22 cellular contexts compared by ENCODE assay signal in genomic region chr21:32044205-32044874, GRCh38.
"Had no signal": no experiment of that assay in that cellular context is flagged by ENCODE, and none has a peak within 500 bp of the region (broad histone marks: within the 10 kb centered on the region; RNA-seq: fewer than 3 reads in every experiment).

No MANE protein-coding gene starts in this region.

- H3K4me1 ChIP-seq: foreskin keratinocyte, right lobe of liver, upper lobe of left lung had no signal

- H3K36me3 ChIP-seq: right lobe of liver, thoracic aorta, upper lobe of left lung had no signal

- H3K27ac ChIP-seq: foreskin keratinocyte, hepatocyte, right lobe of liver, thoracic aorta, upper lobe of left lung had no signal

- H3K79me2 ChIP-seq: hepatocyte had no signal

- DNase-seq: activated B cell treated with CpG ODN at 0.5 μM for 24 hours; activated CD4-positive, alpha-beta T cell treated with anti-CD3 and anti-CD28 coated beads for 36 hours; activated CD4-positive, alpha-beta T cell treated with anti-CD3 and anti-CD28 coated beads, Interleukin-2, amount 50 U/mL, for 4 hours; activated CD8-positive, alpha-beta memory T cell treated with anti-CD3 and anti-CD28 coated beads for 24 hours; activated effector memory CD4-positive, alpha-beta T cell treated with Interleukin-2 at 50 U/mL for 16 hours; activated naive CD4-positive, alpha-beta T cell treated with anti-CD3 and anti-CD28 coated beads for 36 hours; activated naive CD8-positive, alpha-beta T cell treated with anti-CD3 and anti-CD28 coated beads, Interleukin-2, amount 10 ng/mL, durations not matched to agents 7 days and 5 days; activated T-cell treated with anti-CD3 and anti-CD28 coated beads, Interleukin-2, amount 50 U/mL, for 48 hours; amniotic stem cell; cerebellar nuclear complex; effector CD4-positive, alpha-beta T cell; foreskin keratinocyte; glutamatergic neuron; immature natural killer cell; occipital lobe; right lobe of liver; small intestine; stimulated activated naive B cell treated with anti-CD40 and anti-IgM and Interleukin-4, amounts not matched to agents 10 μg/mL and 1 μg/mL and 100 μg/mL, for 72 hours; T-helper 17 cell had no signal

- H3K9me3 ChIP-seq: right lobe of liver, thoracic aorta, upper lobe of left lung had no signal

- H3K4me1 Mint-ChIP-seq: activated B cell treated with CpG ODN at 0.5 μM for 24 hours; activated CD4-positive, alpha-beta T cell treated with anti-CD3 and anti-CD28 coated beads for 36 hours; activated naive CD8-positive, alpha-beta T cell treated with anti-CD3 and anti-CD28 coated beads, Interleukin-2, amount 10 ng/mL, durations not matched to agents 7 days and 5 days; immature natural killer cell; stimulated activated naive B cell treated with anti-CD40 and anti-IgM and Interleukin-4, amounts not matched to agents 10 μg/mL and 1 μg/mL and 100 μg/mL, for 72 hours had no signal

- FAIRE-seq: small intestine had no signal

- H3K4me3 ChIP-seq: hepatocyte, right lobe of liver, thoracic aorta, upper lobe of left lung had no signal

- H3K4me3 Mint-ChIP-seq: activated B cell treated with CpG ODN at 0.5 μM for 24 hours; activated CD4-positive, alpha-beta T cell treated with anti-CD3 and anti-CD28 coated beads for 36 hours; activated naive CD4-positive, alpha-beta T cell treated with anti-CD3 and anti-CD28 coated beads for 36 hours; activated naive CD8-positive, alpha-beta T cell treated with anti-CD3 and anti-CD28 coated beads, Interleukin-2, amount 10 ng/mL, durations not matched to agents 7 days and 5 days; immature natural killer cell; stimulated activated naive B cell treated with anti-CD40 and anti-IgM and Interleukin-4, amounts not matched to agents 10 μg/mL and 1 μg/mL and 100 μg/mL, for 72 hours; T-helper 17 cell had no signal

- H3K27me3 ChIP-seq: foreskin keratinocyte, hepatocyte, right lobe of liver, upper lobe of left lung had no signal

- H3K27ac Mint-ChIP-seq: activated B cell treated with CpG ODN at 0.5 μM for 24 hours; activated CD4-positive, alpha-beta T cell treated with anti-CD3 and anti-CD28 coated beads for 36 hours; activated naive CD4-positive, alpha-beta T cell treated with anti-CD3 and anti-CD28 coated beads for 36 hours; activated naive CD8-positive, alpha-beta T cell treated with anti-CD3 and anti-CD28 coated beads, Interleukin-2, amount 10 ng/mL, durations not matched to agents 7 days and 5 days; immature natural killer cell; stimulated activated naive B cell treated with anti-CD40 and anti-IgM and Interleukin-4, amounts not matched to agents 10 μg/mL and 1 μg/mL and 100 μg/mL, for 72 hours; T-helper 17 cell had no signal

- ATAC-seq: activated CD4-positive, alpha-beta T cell treated with anti-CD3 and anti-CD28 coated beads for 36 hours; foreskin keratinocyte; right lobe of liver; stimulated activated naive B cell treated with anti-CD40 and anti-IgM and Interleukin-4, amounts not matched to agents 10 μg/mL and 1 μg/mL and 100 μg/mL, for 72 hours; T-helper 17 cell had no signal

- H3K4me2 ChIP-seq: hepatocyte had no signal

- H3K9me3 Mint-ChIP-seq: activated B cell treated with CpG ODN at 0.5 μM for 24 hours had no signal

- H3K36me3 Mint-ChIP-seq: activated naive CD8-positive, alpha-beta T cell treated with anti-CD3 and anti-CD28 coated beads, Interleukin-2, amount 10 ng/mL, durations not matched to agents 7 days and 5 days; immature natural killer cell; stimulated activated naive B cell treated with anti-CD40 and anti-IgM and Interleukin-4, amounts not matched to agents 10 μg/mL and 1 μg/mL and 100 μg/mL, for 72 hours had no signal

- H2AFZ ChIP-seq: hepatocyte had no signal
